In the genomic region with DNA sequence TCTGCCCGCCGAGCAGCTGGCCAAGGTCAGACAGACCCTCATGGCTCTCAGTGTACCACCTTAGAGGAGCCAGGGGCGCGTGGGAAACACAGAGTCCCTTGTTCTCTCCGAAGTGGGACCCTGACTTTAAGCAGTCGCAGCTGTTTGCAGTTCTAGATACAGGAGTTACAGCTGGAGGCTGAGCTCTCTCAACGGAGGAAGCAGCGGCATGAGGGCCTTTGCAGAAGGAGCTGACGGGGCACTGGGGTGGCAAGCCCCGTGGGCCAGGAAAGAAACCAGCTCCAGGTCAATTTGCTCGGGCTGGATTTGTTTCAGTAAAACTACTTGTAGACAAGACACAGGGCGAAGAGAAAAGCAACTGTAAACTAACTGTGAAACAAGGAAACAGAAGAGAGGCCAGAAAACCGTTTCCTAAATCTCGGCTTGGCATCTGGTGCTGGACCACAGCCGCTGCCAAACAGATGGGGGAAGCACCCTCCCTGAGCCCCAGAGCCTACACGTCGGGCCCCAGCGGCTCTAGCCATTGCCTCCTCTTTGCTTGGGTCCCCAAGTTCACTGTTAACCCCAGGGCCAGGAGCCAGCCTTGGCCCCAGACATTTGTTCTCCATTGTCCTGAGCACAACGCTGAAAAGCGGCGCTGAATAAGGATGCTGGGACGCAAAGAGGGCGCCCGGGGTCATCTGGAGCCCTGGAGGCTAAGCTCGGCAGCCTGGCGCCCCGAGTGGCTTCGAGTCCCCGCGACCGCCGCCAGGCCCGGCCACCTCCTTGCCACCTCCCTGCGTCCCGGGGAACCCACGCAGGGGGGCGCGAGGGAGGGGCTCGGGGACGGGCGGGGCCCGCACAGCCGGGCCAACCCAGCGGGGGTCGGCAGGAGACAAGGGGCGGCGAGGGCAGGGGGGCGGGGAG, we compare ENCODE assay signal across 8 cellular contexts. TPM values are rescaled to one million over a fixed set of nuclear protein-coding genes. Genes with fewer than 3 reads are reported as not detected.
DNase-seq lines count a peak whose midpoint lies in the region; ATAC-seq, FAIRE-seq and TF ChIP-seq lines count a peak whose summit lies in the region.

No MANE protein-coding gene starts in this region.

- TF ChIP-seq CTCF in HFF-Myc (IDR thresholded peaks at IDR 0.05; ENCODE audit: low read depth, low read length, missing control alignments), result no peak
- TF ChIP-seq CTCF in body of pancreas (IDR thresholded peaks at IDR 0.05), result no peak
- no peak for TF ChIP-seq CTCF in keratinocyte (optimal IDR thresholded peaks at IDR 0.05 in 1 of 3, IDR thresholded peaks at IDR 0.05 in 1 of 3, conservative IDR thresholded peaks at IDR 0.05 in 1 of 3; ENCODE audit: extremely low read depth in 1 of 3, insufficient read depth in 2 of 3, low read length in 3 of 3)

- 29 to 49% methylated on average over 16 to 31 of the region's 48 CpGs for WGBS in body of pancreas, 2 donors

- no peak for ATAC-seq in body of pancreas
- ATAC-seq in stimulated activated naive CD8-positive, alpha-beta T cell treated with anti-CD3 and anti-CD28 coated beads, Interleukin-15, amount 100 ng/mL, for 72 hours, result peak; percentile 34

- H3K4me3 Mint-ChIP-seq in stimulated activated naive CD8-positive, alpha-beta T cell treated with anti-CD3 and anti-CD28 coated beads, Interleukin-15, amount 100 ng/mL, for 72 hours, result peak overlapping the region; percentile 78 to 79

- H3K9me3 Mint-ChIP-seq in stimulated activated naive CD8-positive, alpha-beta T cell treated with anti-CD3 and anti-CD28 coated beads, Interleukin-15, amount 100 ng/mL, for 72 hours, result no peaks in the 10 kb centered on the region

- dilution Hi-C loops in keratinocyte (cut with MboI; ENCODE audit: extremely low pct_ligation_motif_present, low sequenced_read_pairs), result no loop called here

- H3K27me3 ChIP-seq in body of pancreas (no peaks in the 10 kb centered on the region), keratinocyte (ENCODE audit: control insufficient read depth, extremely low read depth, insufficient read depth, low read length) (no peaks in the 10 kb centered on the region)

- H3K4me1 ChIP-seq in body of pancreas, result peaks cover 51% of the 10 kb centered on the region
- H3K4me1 ChIP-seq in keratinocyte (ENCODE audit: control insufficient read depth, extremely low read depth, insufficient read depth, low read length), result peaks cover 18% of the 10 kb centered on the region

- no peaks in the 10 kb centered on the region for H4K20me1 ChIP-seq in keratinocyte (ENCODE audit: control insufficient read depth, extremely low read depth, insufficient read depth, low read length)

- H3K4me1 Mint-ChIP-seq in stimulated activated naive CD8-positive, alpha-beta T cell treated with anti-CD3 and anti-CD28 coated beads, Interleukin-15, amount 100 ng/mL, for 72 hours, result peaks cover 39% of the 10 kb centered on the region

- intact Hi-C loops in body of pancreas (cut with DNase I), result no loop called here

- peak overlapping the region; percentile 59 for H2AFZ ChIP-seq in keratinocyte (ENCODE audit: control insufficient read depth, low read length)

- no peak for TF ChIP-seq POLR2A in body of pancreas (IDR thresholded peaks at IDR 0.05)

- H3K79me2 ChIP-seq in keratinocyte (ENCODE audit: control insufficient read depth, insufficient read depth, low read length), result peaks cover 19% of the 10 kb centered on the region

- no peaks in the 10 kb centered on the region for H3K9me1 ChIP-seq in keratinocyte (ENCODE audit: control insufficient read depth, extremely low read depth, insufficient read depth, low read length)

- H3K27me3 Mint-ChIP-seq in stimulated activated naive CD8-positive, alpha-beta T cell treated with anti-CD3 and anti-CD28 coated beads, Interleukin-15, amount 100 ng/mL, for 72 hours, result no peaks in the 10 kb centered on the region

- H3K4me3 ChIP-seq in HFF-Myc (replicated peaks; ENCODE audit: low read depth, low read length) (peak overlapping the region; percentile 39), body of pancreas (peak overlapping the region; percentile 43 to 61), keratinocyte (ENCODE audit: control insufficient read depth in 2 of 3, extremely low read depth in 1 of 3, insufficient read depth in 2 of 3, low read depth in 1 of 3, low read length in 3 of 3) (peak overlapping the region in 2 of 3 experiments; percentile 41 to 52)

- H3K9ac ChIP-seq in keratinocyte (ENCODE audit: control insufficient read depth, extremely low read depth, insufficient read depth, low read length), result peak overlapping the region; percentile 6

- no peaks in the 10 kb centered on the region for H3K36me3 ChIP-seq in body of pancreas (replicated peaks in 1 of 2; ENCODE audit: insufficient read depth in 1 of 2, low read depth in 2 of 2)
- H3K36me3 ChIP-seq in keratinocyte (ENCODE audit: control insufficient read depth in 2 of 2, extremely low read depth in 1 of 2, insufficient read depth in 2 of 2, low read length in 2 of 2), result no peaks in the 10 kb centered on the region

- H3K4me2 ChIP-seq in keratinocyte (ENCODE audit: control insufficient read depth, extremely low read depth, insufficient read depth, low read depth, low read length), result peak overlapping the region; percentile 46

- H3K9me3 ChIP-seq in body of pancreas (no peaks in the 10 kb centered on the region), keratinocyte (ENCODE audit: control insufficient read depth, low read depth, low read length) (no peaks in the 10 kb centered on the region)

- H3K27ac ChIP-seq in body of pancreas (peak overlapping the region; percentile 74 to 94 (median 86)), keratinocyte (ENCODE audit: control insufficient read depth, insufficient read depth, low read length) (no peak overlapping the region)

- DNase-seq in EL (peak; percentile 16), HFF-Myc (ENCODE audit: extremely low read depth, low read depth) (no peak), NCI-H69 (lab: John Stamatoyannopoulos, UW) (peak; percentile 81), body of pancreas (peak in 2 of 4 donors; percentile 32 to 48), keratinocyte (ENCODE audit: low read depth, low spot score) (no peak), 8988T (no peak)
- DNase-seq in stimulated activated naive CD8-positive, alpha-beta T cell treated with anti-CD3 and anti-CD28 coated beads, Interleukin-15, amount 100 ng/mL, for 72 hours, result peak; percentile 46 to 53
- DNase-seq in central memory CD4-positive, alpha-beta T cell, result no peak

- FAIRE-seq in keratinocyte (lab: Jason Lieb, UNC), result no peak

- peak overlapping the region; percentile 5 to 37 for H3K27ac Mint-ChIP-seq in stimulated activated naive CD8-positive, alpha-beta T cell treated with anti-CD3 and anti-CD28 coated beads, Interleukin-15, amount 100 ng/mL, for 72 hours

RNA-seq across cellular contexts. Expression of a gene that starts 0.9 kb away (rescaled TPM):
- 100 to 1,000 TPM in 1 of 2 donors, 10 to 100 TPM in 1; 56.6 to 102 TPM for total RNA-seq in body of pancreas
- polyA plus RNA-seq in keratinocyte, result 11.8 to 20.8 TPM (median 20.5 TPM) in 3 replicates
- polyA plus RNA-seq in keratinocyte (2011; ENCODE audit: low read depth), result 35.6 TPM
- polyA plus RNA-seq in keratinocyte (2011; cell fraction: cytosol; rRNA removed), result 12.0 and 25.2 TPM in 2 replicates
- polyA plus RNA-seq in keratinocyte (2011; cell fraction: nucleus; rRNA removed), result 43.0 and 55.0 TPM in 2 replicates
- 22.7 and 26.5 TPM in 2 replicates for polyA plus RNA-seq in keratinocyte (2012; ENCODE audit: low replicate concordance)
- 23.0 to 42.8 TPM (median 27.0 TPM) in 3 replicates for polyA minus RNA-seq in keratinocyte
- polyA minus RNA-seq in keratinocyte (2011; cell fraction: cytosol; rRNA and poly(A)+ RNA removed), result 32.0 TPM
- polyA minus RNA-seq in keratinocyte (2011; cell fraction: nucleus; rRNA and poly(A)+ RNA removed), result 27.0 and 29.3 TPM in 2 replicates

RNA-seq across cellular contexts. Expression of a gene that starts 12.8 kb away (rescaled TPM):
- total RNA-seq in body of pancreas, result 10 to 100 TPM; 54.5 to 86.7 TPM
- polyA plus RNA-seq in keratinocyte, result 5.4 to 8.1 TPM (median 6.5 TPM) in 3 replicates
- 9.7 TPM for polyA plus RNA-seq in keratinocyte (2011; ENCODE audit: low read depth)
- 3.5 and 5.7 TPM in 2 replicates for polyA plus RNA-seq in keratinocyte (2011; cell fraction: cytosol; rRNA removed)
- 16.5 and 18.3 TPM in 2 replicates for polyA plus RNA-seq in keratinocyte (2011; cell fraction: nucleus; rRNA removed)
- 6.9 and 16.0 TPM in 2 replicates for polyA plus RNA-seq in keratinocyte (2012; ENCODE audit: low replicate concordance)
- 12.9 to 21.2 TPM (median 13.0 TPM) in 3 replicates for polyA minus RNA-seq in keratinocyte
- polyA minus RNA-seq in keratinocyte (2011; cell fraction: cytosol; rRNA and poly(A)+ RNA removed), result 7.5 TPM
- polyA minus RNA-seq in keratinocyte (2011; cell fraction: nucleus; rRNA and poly(A)+ RNA removed), result 21.6 and 27.5 TPM in 2 replicates

Comparison
In these comparisons a context has a peak if more than half of its experiments do, and no peak if none do; other contexts are left out.
1. DNase-seq: peak in EL (single experiment), NCI-H69 (single experiment) and stimulated activated naive CD8-positive, alpha-beta T cell treated with anti-CD3 and anti-CD28 coated beads, Interleukin-15, amount 100 ng/mL, for 72 hours (2 of 2); none in HFF-Myc (single experiment), keratinocyte (single experiment), central memory CD4-positive, alpha-beta T cell (single experiment) and 8988T (single experiment).
2. Peak in every context shown above with its lines, with median percentiles within 50 percentile points of each other: H3K4me3 ChIP-seq.